In genomic region chr13:27621366-27622101, GRCh38 we compare ENCODE assay signal across 1 cellular context.
TF ChIP-seq lines count a peak whose summit lies in the region.

A gene with protein sequence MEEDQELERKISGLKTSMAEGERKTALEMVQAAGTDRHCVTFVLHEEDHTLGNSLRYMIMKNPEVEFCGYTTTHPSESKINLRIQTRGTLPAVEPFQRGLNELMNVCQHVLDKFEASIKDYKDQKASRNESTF (plus strand): TSS chr13:27621892. CDS start chr13:27621984, 92 bp downstream.

TF ChIP-seq in HepG2, 621 proteins besides CTCF, POLR2A, EP300 and RAD21 (continued from another document and continues in another):
- TF ChIP-seq, protein P1, sequence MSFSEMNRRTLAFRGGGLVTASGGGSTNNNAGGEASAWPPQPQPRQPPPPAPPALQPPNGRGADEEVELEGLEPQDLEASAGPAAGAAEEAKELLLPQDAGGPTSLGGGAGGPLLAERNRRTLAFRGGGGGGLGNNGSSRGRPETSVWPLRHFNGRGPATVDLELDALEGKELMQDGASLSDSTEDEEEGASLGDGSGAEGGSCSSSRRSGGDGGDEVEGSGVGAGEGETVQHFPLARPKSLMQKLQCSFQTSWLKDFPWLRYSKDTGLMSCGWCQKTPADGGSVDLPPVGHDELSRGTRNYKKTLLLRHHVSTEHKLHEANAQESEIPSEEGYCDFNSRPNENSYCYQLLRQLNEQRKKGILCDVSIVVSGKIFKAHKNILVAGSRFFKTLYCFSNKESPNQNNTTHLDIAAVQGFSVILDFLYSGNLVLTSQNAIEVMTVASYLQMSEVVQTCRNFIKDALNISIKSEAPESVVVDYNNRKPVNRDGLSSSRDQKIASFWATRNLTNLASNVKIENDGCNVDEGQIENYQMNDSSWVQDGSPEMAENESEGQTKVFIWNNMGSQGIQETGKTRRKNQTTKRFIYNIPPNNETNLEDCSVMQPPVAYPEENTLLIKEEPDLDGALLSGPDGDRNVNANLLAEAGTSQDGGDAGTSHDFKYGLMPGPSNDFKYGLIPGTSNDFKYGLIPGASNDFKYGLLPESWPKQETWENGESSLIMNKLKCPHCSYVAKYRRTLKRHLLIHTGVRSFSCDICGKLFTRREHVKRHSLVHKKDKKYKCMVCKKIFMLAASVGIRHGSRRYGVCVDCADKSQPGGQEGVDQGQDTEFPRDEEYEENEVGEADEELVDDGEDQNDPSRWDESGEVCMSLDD (CRISPR knock-in tag; IDR thresholded peaks at IDR 0.05; ENCODE audit: borderline replicate concordance): 0 out of 2 replicates have a peak, but pooled peaks have one; percentile 38
- TF ChIP-seq HES4 (CRISPR knock-in tag; IDR thresholded peaks at IDR 0.05; ENCODE audit: borderline replicate concordance): peak; percentile 93
- TF ChIP-seq SP140L (CRISPR knock-in tag; IDR thresholded peaks at IDR 0.05; ENCODE audit: borderline replicate concordance): no peak
- TF ChIP-seq ZBTB21 (CRISPR knock-in tag; IDR thresholded peaks at IDR 0.05): no peak; the same call in 1 of the 2 replicates
- no peak for TF ChIP-seq ZNF282 (IDR thresholded peaks at IDR 0.05; ENCODE audit: partially characterized antibody)
- TF ChIP-seq GABPA (IDR thresholded peaks at IDR 0.05; ENCODE audit: low read depth, low read length): peak; percentile 69
- peak; percentile 73 for TF ChIP-seq GABPA (CRISPR knock-in tag; IDR thresholded peaks at IDR 0.05; ENCODE audit: low read depth)
- TF ChIP-seq ZBTB25 (CRISPR knock-in tag; IDR thresholded peaks at IDR 0.05): 0 out of 2 replicates have a peak, but pooled peaks have one; percentile 19
- TF ChIP-seq LBX2 (CRISPR knock-in tag; IDR thresholded peaks at IDR 0.05; ENCODE audit: borderline replicate concordance): no peak
- no peak for TF ChIP-seq STAT5B (CRISPR knock-in tag; IDR thresholded peaks at IDR 0.05)
- no peak for TF ChIP-seq NR2F1 (CRISPR knock-in tag; IDR thresholded peaks at IDR 0.05)
- TF ChIP-seq ZBTB46 (CRISPR knock-in tag; IDR thresholded peaks at IDR 0.05; ENCODE audit: borderline replicate concordance): 0 out of 2 replicates have a peak, but pooled peaks have one; percentile 65
- TF ChIP-seq GLMP (CRISPR knock-in tag; IDR thresholded peaks at IDR 0.05; ENCODE audit: borderline replicate concordance): peak; percentile 80; the same call in 1 of the 2 replicates
- no peak for TF ChIP-seq ZNF136 (CRISPR knock-in tag; IDR thresholded peaks at IDR 0.05; ENCODE audit: low read depth)
- 0 out of 2 replicates have a peak, but pooled peaks have one; percentile 38 for TF ChIP-seq ZNF280D (CRISPR knock-in tag; IDR thresholded peaks at IDR 0.05)
- TF ChIP-seq ZNF468 (CRISPR knock-in tag; IDR thresholded peaks at IDR 0.05): no peak
- no peak for TF ChIP-seq MED13 (CRISPR knock-in tag; IDR thresholded peaks at IDR 0.05)
- TF ChIP-seq, protein P2, sequence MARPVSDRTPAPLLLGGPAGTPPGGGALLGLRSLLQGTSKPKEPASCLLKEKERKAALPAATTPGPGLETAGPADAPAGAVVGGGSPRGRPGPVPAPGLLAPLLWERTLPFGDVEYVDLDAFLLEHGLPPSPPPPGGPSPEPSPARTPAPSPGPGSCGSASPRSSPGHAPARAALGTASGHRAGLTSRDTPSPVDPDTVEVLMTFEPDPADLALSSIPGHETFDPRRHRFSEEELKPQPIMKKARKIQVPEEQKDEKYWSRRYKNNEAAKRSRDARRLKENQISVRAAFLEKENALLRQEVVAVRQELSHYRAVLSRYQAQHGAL (CRISPR knock-in tag; IDR thresholded peaks at IDR 0.05; ENCODE audit: not compliant biosample characterization): no peak
- no peak for TF ChIP-seq ZNF546 (CRISPR knock-in tag; conservative IDR thresholded peaks at IDR 0.05)
- TF ChIP-seq MXD3 (CRISPR knock-in tag; IDR thresholded peaks at IDR 0.05): peak; percentile 83
- no peak for TF ChIP-seq HMG20A (CRISPR knock-in tag; IDR thresholded peaks at IDR 0.05; ENCODE audit: borderline replicate concordance)
- TF ChIP-seq TBX2 (CRISPR knock-in tag; IDR thresholded peaks at IDR 0.05; ENCODE audit: borderline replicate concordance): peak; percentile 53; the same call in 1 of the 2 replicates
- no peak for TF ChIP-seq TOPORS (CRISPR knock-in tag; IDR thresholded peaks at IDR 0.05)
- TF ChIP-seq, protein P3, sequence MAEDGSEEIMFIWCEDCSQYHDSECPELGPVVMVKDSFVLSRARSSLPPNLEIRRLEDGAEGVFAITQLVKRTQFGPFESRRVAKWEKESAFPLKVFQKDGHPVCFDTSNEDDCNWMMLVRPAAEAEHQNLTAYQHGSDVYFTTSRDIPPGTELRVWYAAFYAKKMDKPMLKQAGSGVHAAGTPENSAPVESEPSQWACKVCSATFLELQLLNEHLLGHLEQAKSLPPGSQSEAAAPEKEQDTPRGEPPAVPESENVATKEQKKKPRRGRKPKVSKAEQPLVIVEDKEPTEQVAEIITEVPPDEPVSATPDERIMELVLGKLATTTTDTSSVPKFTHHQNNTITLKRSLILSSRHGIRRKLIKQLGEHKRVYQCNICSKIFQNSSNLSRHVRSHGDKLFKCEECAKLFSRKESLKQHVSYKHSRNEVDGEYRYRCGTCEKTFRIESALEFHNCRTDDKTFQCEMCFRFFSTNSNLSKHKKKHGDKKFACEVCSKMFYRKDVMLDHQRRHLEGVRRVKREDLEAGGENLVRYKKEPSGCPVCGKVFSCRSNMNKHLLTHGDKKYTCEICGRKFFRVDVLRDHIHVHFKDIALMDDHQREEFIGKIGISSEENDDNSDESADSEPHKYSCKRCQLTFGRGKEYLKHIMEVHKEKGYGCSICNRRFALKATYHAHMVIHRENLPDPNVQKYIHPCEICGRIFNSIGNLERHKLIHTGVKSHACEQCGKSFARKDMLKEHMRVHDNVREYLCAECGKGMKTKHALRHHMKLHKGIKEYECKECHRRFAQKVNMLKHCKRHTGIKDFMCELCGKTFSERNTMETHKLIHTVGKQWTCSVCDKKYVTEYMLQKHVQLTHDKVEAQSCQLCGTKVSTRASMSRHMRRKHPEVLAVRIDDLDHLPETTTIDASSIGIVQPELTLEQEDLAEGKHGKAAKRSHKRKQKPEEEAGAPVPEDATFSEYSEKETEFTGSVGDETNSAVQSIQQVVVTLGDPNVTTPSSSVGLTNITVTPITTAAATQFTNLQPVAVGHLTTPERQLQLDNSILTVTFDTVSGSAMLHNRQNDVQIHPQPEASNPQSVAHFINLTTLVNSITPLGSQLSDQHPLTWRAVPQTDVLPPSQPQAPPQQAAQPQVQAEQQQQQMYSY (CRISPR knock-in tag; IDR thresholded peaks at IDR 0.05): no peak
- TF ChIP-seq KMT2A (CRISPR knock-in tag; IDR thresholded peaks at IDR 0.05): peak; percentile 86
- no peak for TF ChIP-seq NR3C1 (CRISPR knock-in tag; IDR thresholded peaks at IDR 0.05)
- TF ChIP-seq E2F5 (CRISPR knock-in tag; conservative IDR thresholded peaks at IDR 0.05): no peak; the same call in 1 of the 2 replicates
- no peak for TF ChIP-seq FOXP1 (IDR thresholded peaks at IDR 0.05)
- no peak for TF ChIP-seq FOXP1 (CRISPR knock-in tag; IDR thresholded peaks at IDR 0.05)
- TF ChIP-seq ZNF619 (CRISPR knock-in tag; IDR thresholded peaks at IDR 0.05): peak; percentile 89; the same call in 1 of the 2 replicates
- TF ChIP-seq ZNF512 (CRISPR knock-in tag; IDR thresholded peaks at IDR 0.05): no peak
- no peak for TF ChIP-seq MTF2 (CRISPR knock-in tag; IDR thresholded peaks at IDR 0.05; ENCODE audit: borderline replicate concordance)
- no peak for TF ChIP-seq ATF7 (IDR thresholded peaks at IDR 0.05)
- TF ChIP-seq ATF7 (CRISPR knock-in tag; IDR thresholded peaks at IDR 0.05): no peak
- TF ChIP-seq KAT2B (IDR thresholded peaks at IDR 0.05; ENCODE audit: borderline replicate concordance, low read depth, low read length): no peak
- TF ChIP-seq ZNF674 (CRISPR knock-in tag; IDR thresholded peaks at IDR 0.05; ENCODE audit: low read depth): no peak
- TF ChIP-seq SNAPC2 (CRISPR knock-in tag; IDR thresholded peaks at IDR 0.05): no peak
- TF ChIP-seq, protein P4, sequence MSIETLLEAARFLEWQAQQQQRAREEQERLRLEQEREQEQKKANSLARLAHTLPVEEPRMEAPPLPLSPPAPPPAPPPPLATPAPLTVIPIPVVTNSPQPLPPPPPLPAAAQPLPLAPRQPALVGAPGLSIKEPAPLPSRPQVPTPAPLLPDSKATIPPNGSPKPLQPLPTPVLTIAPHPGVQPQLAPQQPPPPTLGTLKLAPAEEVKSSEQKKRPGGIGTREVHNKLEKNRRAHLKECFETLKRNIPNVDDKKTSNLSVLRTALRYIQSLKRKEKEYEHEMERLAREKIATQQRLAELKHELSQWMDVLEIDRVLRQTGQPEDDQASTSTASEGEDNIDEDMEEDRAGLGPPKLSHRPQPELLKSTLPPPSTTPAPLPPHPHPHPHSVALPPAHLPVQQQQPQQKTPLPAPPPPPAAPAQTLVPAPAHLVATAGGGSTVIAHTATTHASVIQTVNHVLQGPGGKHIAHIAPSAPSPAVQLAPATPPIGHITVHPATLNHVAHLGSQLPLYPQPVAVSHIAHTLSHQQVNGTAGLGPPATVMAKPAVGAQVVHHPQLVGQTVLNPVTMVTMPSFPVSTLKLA (IDR thresholded peaks at IDR 0.05): no peak
- no peak for TF ChIP-seq MTA3 (CRISPR knock-in tag; IDR thresholded peaks at IDR 0.05)
